ENCODE assay signal across 31 cellular contexts in the genomic region with DNA sequence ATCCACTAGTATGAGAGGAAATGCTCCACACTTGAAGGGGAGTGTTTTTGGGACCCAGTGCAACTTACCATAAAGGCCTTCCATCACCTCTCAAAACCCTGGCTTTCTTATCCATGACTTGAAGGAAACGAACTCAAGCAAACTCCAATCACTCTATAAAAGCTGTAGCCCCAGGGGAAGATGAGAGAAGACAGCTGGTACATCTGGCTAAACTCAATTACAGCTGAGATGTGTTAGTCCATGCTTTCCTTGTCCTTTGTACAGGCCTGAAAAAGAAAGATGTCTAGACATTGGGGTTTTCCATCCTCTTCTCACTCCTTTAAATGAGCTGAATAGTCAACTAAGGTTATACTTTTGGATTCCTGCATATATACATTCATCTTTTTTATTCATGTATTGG.
DNase-seq lines count a peak whose midpoint lies in the region; TF ChIP-seq lines count a peak whose summit lies in the region.
"Had no signal": no experiment of that assay in that cellular context is flagged by ENCODE, and none has a peak within 500 bp of the region (broad histone marks: within the 10 kb centered on the region; RNA-seq: fewer than 3 reads in every experiment).

No MANE protein-coding gene starts in this region.

- H3K4me1 ChIP-seq in neuron (ENCODE audit: insufficient read depth, low read length) (no peaks in the 10 kb centered on the region), Peyer's patch (no peaks in the 10 kb centered on the region), esophagus muscularis mucosa (no peaks in the 10 kb centered on the region)
- H3K4me1 ChIP-seq: A549; BE2C; BLaER1; BLaER1 treated with 17β-estradiol and CSF1 and Interleukin-3, amounts not matched to agents 10 nM and 100 nM had no signal

- no peak for TF ChIP-seq EP300 in esophagus muscularis mucosa (IDR thresholded peaks at IDR 0.05)

- H3K27me3 ChIP-seq in neuron (ENCODE audit: insufficient read depth, low read length) = no peaks in the 10 kb centered on the region
- H3K27me3 ChIP-seq in Peyer's patch = no peaks in the 10 kb centered on the region
- no peaks in the 10 kb centered on the region for H3K27me3 ChIP-seq in esophagus muscularis mucosa
- H3K27me3 ChIP-seq: BE2C; BLaER1; BLaER1 treated with 17β-estradiol and CSF1 and Interleukin-3, amounts not matched to agents 10 nM and 100 nM had no signal

- no peaks in the 10 kb centered on the region for H3K9me3 ChIP-seq in neuron (ENCODE audit: low read length)
- no peaks in the 10 kb centered on the region for H3K9me3 ChIP-seq in Peyer's patch
- H3K9me3 ChIP-seq in esophagus muscularis mucosa = no peaks in the 10 kb centered on the region
- H3K9me3 ChIP-seq: A549; BE2C; BLaER1; BLaER1 treated with 17β-estradiol and CSF1 and Interleukin-3, amounts not matched to agents 10 nM and 100 nM; Caco-2 had no signal

- TF ChIP-seq CTCF in Peyer's patch (IDR thresholded peaks at IDR 0.05) = no peak
- TF ChIP-seq CTCF in foreskin fibroblast (IDR thresholded peaks at IDR 0.05; ENCODE audit: low read depth, low read length) = no peak
- TF ChIP-seq CTCF in esophagus muscularis mucosa (IDR thresholded peaks at IDR 0.05) = no peak

- H3K36me3 ChIP-seq in neuron (ENCODE audit: insufficient read depth, low read length) (no peaks in the 10 kb centered on the region), Peyer's patch (no peaks in the 10 kb centered on the region), esophagus muscularis mucosa (no peaks in the 10 kb centered on the region)
- H3K36me3 ChIP-seq: BE2C; BLaER1; BLaER1 treated with 17β-estradiol and CSF1 and Interleukin-3, amounts not matched to agents 10 nM and 100 nM had no signal

- DNase-seq in SK-N-DZ (ENCODE audit: low spot score) (peak; percentile 86), dedifferentiated amniotic fluid mesenchymal stem cell (ENCODE audit: extremely low spot score) (peak; percentile 14), Peyer's patch (no peak), foreskin fibroblast (no peak), esophagus muscularis mucosa (ENCODE audit: extremely low spot score) (no peak)
- DNase-seq: 8988T; ACHN; AML-193; BE2C; C1 segment of cervical spinal cord; Caco-2; Calu3; CD4-positive, alpha-beta memory T cell; CD4-positive, alpha-beta T cell; CD4-positive, CD25-positive, alpha-beta regulatory T cell; CD8-positive, alpha-beta memory T cell; CD8-positive, alpha-beta T cell; COR-L47; DMS 273 treated with DMSO at 0.1 percent for 48 hours; DMS153; DMS53; DMS79; DMS79 treated with DMSO at 0.1 percent for 48 hours; DND-41; EL had no signal

- H3K4me3 ChIP-seq in neuron (ENCODE audit: low read length) (no peak overlapping the region), Peyer's patch (no peak overlapping the region), foreskin fibroblast (ENCODE audit: low read depth in 1 of 2, low read length in 2 of 2) (no peak overlapping the region), esophagus muscularis mucosa (no peak overlapping the region)
- H3K4me3 ChIP-seq: A549; BLaER1; BLaER1 treated with 17β-estradiol and CSF1 and Interleukin-3, amounts not matched to agents 10 nM and 100 nM had no signal

- H2AFZ ChIP-seq in neuron (ENCODE audit: low read depth, low read length) = peak overlapping the region; percentile 28

- intact Hi-C loops in esophagus muscularis mucosa (cut with DNase I) = no loop called here

- H3K27ac ChIP-seq in Peyer's patch (no peak overlapping the region), esophagus muscularis mucosa (replicated peaks in 1 of 4) (no peak overlapping the region)
- H3K27ac ChIP-seq: 22Rv1; A549; BLaER1; BLaER1 treated with 17β-estradiol and CSF1 and Interleukin-3, amounts not matched to agents 10 nM and 100 nM; C4-2B had no signal

- 50% methylated on average over 1 of the region's 1 CpG for WGBS in esophagus muscularis mucosa

- TF ChIP-seq POLR2A in Peyer's patch (IDR thresholded peaks at IDR 0.05) = no peak
- no peak for TF ChIP-seq POLR2A in esophagus muscularis mucosa (IDR thresholded peaks at IDR 0.05; ENCODE audit: low read depth)

Comparison
In these comparisons a context has a peak if more than half of its experiments do, and no peak if none do; other contexts are left out.
1. DNase-seq: peak in SK-N-DZ (single experiment) and dedifferentiated amniotic fluid mesenchymal stem cell (single experiment); none in Peyer's patch (0 of 3), foreskin fibroblast (0 of 2) and esophagus muscularis mucosa (single experiment).